8 cellular contexts compared by ENCODE assay signal in the genomic region with DNA sequence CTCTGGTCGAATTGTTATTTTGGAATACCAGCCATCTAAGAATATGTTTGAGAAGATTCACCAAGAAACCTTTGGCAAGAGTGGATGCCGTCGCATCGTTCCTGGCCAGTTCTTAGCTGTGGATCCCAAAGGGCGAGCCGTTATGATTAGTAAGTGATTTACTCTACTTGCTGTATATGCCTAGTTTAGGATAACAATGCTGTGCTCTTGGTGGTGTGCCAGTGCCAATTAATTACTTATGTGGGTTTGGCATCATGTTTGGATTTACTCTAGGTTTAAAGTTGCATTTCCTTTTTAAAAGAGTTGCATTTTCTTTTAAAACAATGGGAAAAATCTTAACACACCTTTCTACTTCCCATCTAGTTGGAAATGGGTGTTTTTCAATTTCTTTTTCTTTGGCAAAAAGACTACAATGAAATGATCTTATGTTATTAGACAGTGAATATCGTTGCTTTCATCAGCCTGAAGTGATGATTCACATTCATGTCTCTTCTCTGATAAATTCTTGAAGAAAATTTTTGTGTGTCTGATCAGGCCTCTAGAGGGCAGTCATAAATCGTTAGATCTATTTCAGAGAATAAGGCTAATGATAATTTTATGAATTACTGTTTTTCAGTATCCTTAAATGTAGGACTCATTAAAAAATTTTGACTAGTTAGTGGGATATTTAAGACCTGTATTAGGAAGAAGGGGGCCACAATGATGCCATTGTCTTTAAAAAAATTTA. TPM values are rescaled to one million over a fixed set of nuclear protein-coding genes. Genes with fewer than 3 reads are reported as not detected.
DNase-seq lines count a peak whose midpoint lies in the region; ATAC-seq, FAIRE-seq and TF ChIP-seq lines count a peak whose summit lies in the region.

No MANE protein-coding gene starts in this region.

- H3K4me2 ChIP-seq in GM12878 (ENCODE audit: control insufficient read depth, insufficient read depth) (no peak overlapping the region; the same call in none of the 2 replicates), HepG2 (ENCODE audit: low read depth, low read length) (no peak overlapping the region; the same call in 1 of the 2 replicates)

- DNase-seq in activated CD4-positive, alpha-beta T cell treated with anti-CD3 and anti-CD28 coated beads, Interleukin-2, amount 10 ng/mL, durations not matched to agents 24 days and 14 days = peak; percentile 63
- no peak for DNase-seq in activated CD4-positive, alpha-beta T cell treated with anti-CD3 and anti-CD28 coated beads for 1 hour
- peak; percentile 75 for DNase-seq in NAMALWA (ENCODE audit: low spot score)
- no peak for DNase-seq in GM12878 (ENCODE audit: low read depth, low spot score)
- DNase-seq in HepG2 (ENCODE audit: low spot score) = peak; percentile 36
- no peak for DNase-seq in activated effector memory CD4-positive, alpha-beta T cell treated with Interleukin-2 at 50 U/mL for 16 hours

- H3K27me3 ChIP-seq in GM12878 (replicated peaks in 1 of 2; ENCODE audit: control insufficient read depth in 2 of 2, insufficient read depth in 2 of 2, low read length in 1 of 2) = no peaks in the 10 kb centered on the region
- H3K27me3 ChIP-seq in HepG2 (ENCODE audit: control insufficient read depth in 1 of 2, insufficient read depth in 2 of 2, low read length in 2 of 2) = peaks cover 0 to 1% of the 10 kb centered on the region in 2 experiments; a peak in 1 of 5 replicates

- H2AFZ ChIP-seq in GM12878 (ENCODE audit: control insufficient read depth, low read depth, low read length) (no peak overlapping the region), HepG2 (ENCODE audit: low read length) (no peak overlapping the region)

- no peaks in the 10 kb centered on the region for H3K9me3 Mint-ChIP-seq in activated CD4-positive, alpha-beta T cell treated with anti-CD3 and anti-CD28 coated beads, Interleukin-2, amount 10 ng/mL, durations not matched to agents 24 days and 14 days

- H3K27ac ChIP-seq in GM12878 (ENCODE audit: control insufficient read depth, insufficient read depth) = no peak overlapping the region
- no peak overlapping the region for H3K27ac ChIP-seq in HepG2 (ENCODE audit: extremely low read length, insufficient read depth, low read length)

- no peaks in the 10 kb centered on the region for H3K9me3 ChIP-seq in GM12878 (replicated peaks; ENCODE audit: control insufficient read depth, insufficient read depth, low read length)
- H3K9me3 ChIP-seq in HepG2 (ENCODE audit: low read length) = no peaks in the 10 kb centered on the region

- 64% methylated on average over 8 of the region's 8 CpGs for WGBS in GM12878 (ENCODE audit: insufficient coverage, insufficient replicate concordance, low lambda C conversion rate, missing lambda C conversion rate)
- WGBS in HepG2 (ENCODE audit: low lambda C conversion rate) = 89% methylated on average over 8 of the region's 8 CpGs

- peak; percentile 24; the same call in 1 of the 2 replicates for TF ChIP-seq RAD21 in GM12878 (IDR thresholded peaks at IDR 0.05; ENCODE audit: insufficient read depth, low read depth, low read length)
- no peak for TF ChIP-seq RAD21 in HepG2 (CRISPR knock-in tag; IDR thresholded peaks at IDR 0.05)

- H3K79me2 ChIP-seq in GM12878 (ENCODE audit: control insufficient read depth, insufficient read depth, low read length) (peaks cover 74% of the 10 kb centered on the region), HepG2 (ENCODE audit: insufficient read depth, low read length) (peaks cover 77% of the 10 kb centered on the region)

- SMC1A ChIA-PET in GM12878 (lab: Charles Lee; ENCODE audit: uncharacterized antibody, unreplicated experiment) = no interaction called here

- H4K20me1 ChIP-seq in GM12878 (ENCODE audit: control insufficient read depth, insufficient read depth) (peaks cover 12% of the 10 kb centered on the region), HepG2 (ENCODE audit: insufficient read depth, low read length) (peaks cover 67% of the 10 kb centered on the region)

- intact Hi-C loops in activated CD4-positive, alpha-beta T cell treated with anti-CD3 and anti-CD28 coated beads, Interleukin-2, amount 10 ng/mL, durations not matched to agents 24 days and 14 days (cut with micrococcal nuclease) = loop anchor here (5.0 to 10.0 kb wide), 2 partner anchors 43 to 274 kb away; a partner anchor contains a TSS
- intact Hi-C loops in GM12878 (cut with micrococcal nuclease; ENCODE audit: unreplicated experiment) = loop anchor here (2.0 kb wide), 1 partner anchor 148 kb away; no protein-coding TSS in a partner anchor
- intact Hi-C loops in HepG2 (cut with micrococcal nuclease; ENCODE audit: unreplicated experiment) = no loop called here

- peaks cover 18 to 45% of the 10 kb centered on the region in 2 experiments for H3K36me3 ChIP-seq in GM12878 (ENCODE audit: control insufficient read depth in 2 of 2, insufficient read depth in 2 of 2, low read length in 1 of 2)
- peaks cover 35 to 71% of the 10 kb centered on the region in 2 experiments for H3K36me3 ChIP-seq in HepG2 (replicated peaks in 1 of 2; ENCODE audit: control insufficient read depth in 1 of 2, insufficient read depth in 2 of 2, low read length in 2 of 2)

- TF ChIP-seq POLR2A in GM12878 (IDR thresholded peaks at IDR 0.05; ENCODE audit: low read depth, low read length) = no peak
- no peak for TF ChIP-seq POLR2A in HepG2 (IDR thresholded peaks at IDR 0.05; ENCODE audit: insufficient read depth in 1 of 2, low read depth in 2 of 2, low read length in 2 of 2)

- RAD21 ChIA-PET in GM12878 (lab: Charles Lee; ENCODE audit: unreplicated experiment) = interaction anchor here (1.3 kb wide), 1 partner anchor 46 kb away, joined by 3 read pairs; no protein-coding TSS in a partner anchor

- TF ChIP-seq CTCF in GM12878 (IDR thresholded peaks at IDR 0.05 in 2 of 3, conservative IDR thresholded peaks at IDR 0.05 in 1 of 3; ENCODE audit: control insufficient read depth in 2 of 3, extremely low read depth in 1 of 3, insufficient read depth in 1 of 3, low read depth in 3 of 3, low read length in 3 of 3) = peak; percentile 36 to 44 (median 42); a peak in 5 of 6 replicates
- TF ChIP-seq CTCF in HepG2 (CRISPR knock-in tag; IDR thresholded peaks at IDR 0.05) = peak; percentile 35

- H3K4me3 ChIP-seq in GM12878 = peak overlapping the region; percentile 43
- no peak overlapping the region for H3K4me3 ChIP-seq in HepG2 (replicated peaks in 1 of 3; ENCODE audit: insufficient read depth in 1 of 3, low read depth in 2 of 3, low read length in 3 of 3)

- CTCF ChIA-PET in GM12878 (lab: Yijun Ruan, JAX) (interaction anchor here (1.0 to 2.7 kb wide), 5 partner anchors 20 to 242 kb away, joined by 3 to 7 read pairs (median 3); no protein-coding TSS in a partner anchor), HepG2 (lab: Yijun Ruan, JAX; ENCODE audit: low intra/inter-chr PET ratio, low total read pairs) (interaction anchor here (1.7 kb wide), 1 partner anchor 125 kb away, joined by 7 read pairs; no protein-coding TSS in a partner anchor)

- TF ChIP-seq EP300 in GM12878 (IDR thresholded peaks at IDR 0.05; ENCODE audit: borderline replicate concordance in 1 of 2, control insufficient read depth in 1 of 2, low read depth in 2 of 2, low read length in 2 of 2) (no peak), HepG2 (IDR thresholded peaks at IDR 0.05; ENCODE audit: low read depth in 2 of 2, low read length in 2 of 2) (no peak), HepG2 (CRISPR knock-in tag; IDR thresholded peaks at IDR 0.05; ENCODE audit: borderline replicate concordance) (no peak)

- peaks cover 42% of the 10 kb centered on the region for H3K4me1 Mint-ChIP-seq in activated CD4-positive, alpha-beta T cell treated with anti-CD3 and anti-CD28 coated beads, Interleukin-2, amount 10 ng/mL, durations not matched to agents 24 days and 14 days

- ATAC-seq in GM12878 (peak; percentile 34), HepG2 (no peak), HG02678 (IDR thresholded peaks at IDR 0.05; ENCODE audit: unreplicated experiment) (no peak), GM21576 (IDR thresholded peaks at IDR 0.05; ENCODE audit: unreplicated experiment) (no peak)

- BruUV-seq in GM12878 (replicated peaks; lab: Mats Ljungman, UMichigan) (no TSS peak), HepG2 (replicated peaks; lab: Mats Ljungman, UMichigan) (no TSS peak)

- peaks cover 78% of the 10 kb centered on the region for H3K36me3 Mint-ChIP-seq in activated CD4-positive, alpha-beta T cell treated with anti-CD3 and anti-CD28 coated beads, Interleukin-2, amount 10 ng/mL, durations not matched to agents 24 days and 14 days (ENCODE audit: low read depth)

- H3K4me1 ChIP-seq in GM12878 (ENCODE audit: control insufficient read depth, insufficient read depth, low read length) = peaks cover 5% of the 10 kb centered on the region; the same call in 1 of the 2 replicates
- peaks cover 43% of the 10 kb centered on the region for H3K4me1 ChIP-seq in HepG2 (ENCODE audit: insufficient read depth, low read length)

- in situ Hi-C loops in GM12878 (cut with MboI) (no loop called here), HepG2 (cut with HindIII; ENCODE audit: extremely low pct_ligation_motif_present, low pct_unique_long_range_greater_than_20kb) (no loop called here)

- no peaks in the 10 kb centered on the region for H3K27me3 Mint-ChIP-seq in activated CD4-positive, alpha-beta T cell treated with anti-CD3 and anti-CD28 coated beads, Interleukin-2, amount 10 ng/mL, durations not matched to agents 24 days and 14 days

- FAIRE-seq in GM12878 (lab: Jason Lieb, UNC) (no peak), HepG2 (lab: Jason Lieb, UNC) (no peak)

- H3K27ac Mint-ChIP-seq in activated CD4-positive, alpha-beta T cell treated with anti-CD3 and anti-CD28 coated beads, Interleukin-2, amount 10 ng/mL, durations not matched to agents 24 days and 14 days = no peak overlapping the region

- POLR2A ChIA-PET in GM12878 (lab: Charles Lee) = no interaction called here
- POLR2A ChIA-PET in HepG2 (lab: Yijun Ruan, JAX) = no interaction called here

- H3K9ac ChIP-seq in GM12878 (ENCODE audit: control insufficient read depth, insufficient read depth, low read length) (no peak overlapping the region), HepG2 (ENCODE audit: insufficient read depth, low read depth, low read length) (no peak overlapping the region)

- peak overlapping the region; percentile 60 for H3K4me3 Mint-ChIP-seq in activated CD4-positive, alpha-beta T cell treated with anti-CD3 and anti-CD28 coated beads, Interleukin-2, amount 10 ng/mL, durations not matched to agents 24 days and 14 days

RNA-seq across cellular contexts. Expression of a gene that starts 5.6 kb away (rescaled TPM):
- 621 and 622 TPM in 2 replicates for total RNA-seq in activated CD4-positive, alpha-beta T cell treated with anti-CD3 and anti-CD28 coated beads, Interleukin-2, amount 10 ng/mL, durations not matched to agents 24 days and 14 days
- 407 and 417 TPM in 2 replicates for total RNA-seq in GM12878 (2013; cell fraction: nucleolus; rRNA removed)
- total RNA-seq in GM12878 (2014; rRNA removed) = 200 and 224 TPM in 2 replicates
- total RNA-seq in GM12878 (2014; rRNA removed; fragmentation: Illumina TruSeq; extraction: Trizol) = 172 and 195 TPM in 2 replicates
- total RNA-seq in GM12878 (2021) = 416 and 453 TPM in 2 replicates
- polyA plus RNA-seq in GM12878 (2011; ENCODE audit: low read depth) = 99.3 TPM
- 102 and 184 TPM in 2 replicates for polyA plus RNA-seq in GM12878 (2011; rRNA removed)
- polyA plus RNA-seq in GM12878 (2011; cell fraction: cytosol; rRNA removed) = 202 and 266 TPM in 2 replicates
- 229 and 324 TPM in 2 replicates for polyA plus RNA-seq in GM12878 (2011; cell fraction: nucleus; rRNA removed)
- 132 and 162 TPM in 2 replicates for polyA plus RNA-seq in GM12878 (2012)
- polyA plus RNA-seq in GM12878 (2014; fragmentation: Illumina TruSeq; extraction: Trizol) = 349 and 362 TPM in 2 replicates
- polyA plus RNA-seq in GM12878 (2014; fragmentation: Nextera tagmentation; extraction: Ambion mirVana) = 100 to 1,000 TPM; 151 to 206 TPM
- polyA plus RNA-seq in GM12878 (2014; rRNA removed) = 134 and 139 TPM in 2 replicates
- 100 to 1,000 TPM; 431 to 432 TPM for polyA plus RNA-seq in GM12878 (2016; fragmentation: Nextera tagmentation; extraction: Ambion mirVana)
- 255 and 285 TPM in 2 replicates for polyA minus RNA-seq in GM12878 (2011; rRNA and poly(A)+ RNA removed)
- polyA minus RNA-seq in GM12878 (2011; cell fraction: cytosol; rRNA and poly(A)+ RNA removed) = 86.7 and 146 TPM in 2 replicates
- polyA minus RNA-seq in GM12878 (2011; cell fraction: nucleus; rRNA and poly(A)+ RNA removed) = 82.1 and 153 TPM in 2 replicates
- 500 and 817 TPM in 2 replicates for total RNA-seq in HepG2 (2016; rRNA removed; fragmentation: Illumina TruSeq; extraction: Trizol)
- 52.3 and 54.5 TPM in 2 replicates for total RNA-seq in HepG2 (2016; cell fraction: cytosol; rRNA removed; fragmentation: Illumina TruSeq; extraction: Trizol; ENCODE audit: low read depth)
- total RNA-seq in HepG2 (2016; cell fraction: insoluble cytoplasmic fraction; rRNA removed; fragmentation: Illumina TruSeq; extraction: Trizol) = 484 and 682 TPM in 2 replicates
- total RNA-seq in HepG2 (2016; cell fraction: membrane; rRNA removed; fragmentation: Illumina TruSeq; extraction: Trizol) = 138 and 170 TPM in 2 replicates
- total RNA-seq in HepG2 (2016; cell fraction: nucleus; rRNA removed; fragmentation: Illumina TruSeq; extraction: Trizol) = 336 and 347 TPM in 2 replicates
- polyA plus RNA-seq in HepG2 (2011; rRNA removed) = 140 and 157 TPM in 2 replicates
- polyA plus RNA-seq in HepG2 (2011; cell fraction: cytosol; rRNA removed) = 134 and 147 TPM in 2 replicates
- 150 and 189 TPM in 2 replicates for polyA plus RNA-seq in HepG2 (2011; cell fraction: nucleus; rRNA removed)
- polyA plus RNA-seq in HepG2 (2012) = 211 and 269 TPM in 2 replicates
- 31.7 and 36.7 TPM in 2 replicates for polyA plus RNA-seq in HepG2 (2016; cell fraction: cytosol; fragmentation: Illumina TruSeq; extraction: Trizol; ENCODE audit: low read depth)
- 551 and 651 TPM in 2 replicates for polyA plus RNA-seq in HepG2 (2016; cell fraction: insoluble cytoplasmic fraction; fragmentation: Illumina TruSeq; extraction: Trizol; ENCODE audit: low read depth)
- 103 and 131 TPM in 2 replicates for polyA plus RNA-seq in HepG2 (2016; cell fraction: membrane; fragmentation: Illumina TruSeq; extraction: Trizol; ENCODE audit: low read depth)
- polyA plus RNA-seq in HepG2 (2016; cell fraction: nucleus; fragmentation: Illumina TruSeq; extraction: Trizol; ENCODE audit: insufficient read depth, low read depth) = 452 and 475 TPM in 2 replicates
- polyA minus RNA-seq in HepG2 (2011; rRNA and poly(A)+ RNA removed; ENCODE audit: low replicate concordance) = 774 and 825 TPM in 2 replicates
- 152 and 162 TPM in 2 replicates for polyA minus RNA-seq in HepG2 (2011; cell fraction: cytosol; rRNA and poly(A)+ RNA removed)
- 238 and 284 TPM in 2 replicates for polyA minus RNA-seq in HepG2 (2011; cell fraction: nucleus; rRNA and poly(A)+ RNA removed)

RNA-seq across cellular contexts. Expression of a gene that starts 5.9 kb away (rescaled TPM):
- total RNA-seq in activated CD4-positive, alpha-beta T cell treated with anti-CD3 and anti-CD28 coated beads, Interleukin-2, amount 10 ng/mL, durations not matched to agents 24 days and 14 days = 38.3 and 42.1 TPM in 2 replicates
- total RNA-seq in GM12878 (2013; cell fraction: nucleolus; rRNA removed) = 66.9 and 75.2 TPM in 2 replicates
- total RNA-seq in GM12878 (2014; rRNA removed) (32.0 and 33.9 TPM in 2 replicates), GM12878 (2014; rRNA removed; fragmentation: Illumina TruSeq; extraction: Trizol) (26.2 and 26.6 TPM in 2 replicates), GM12878 (2021) (39.0 and 51.5 TPM in 2 replicates), HepG2 (2016; rRNA removed; fragmentation: Illumina TruSeq; extraction: Trizol) (73.8 and 85.7 TPM in 2 replicates)
- polyA plus RNA-seq in GM12878 (2011; ENCODE audit: low read depth) = 21.7 TPM
- polyA plus RNA-seq in GM12878 (2011; rRNA removed) (31.8 and 35.3 TPM in 2 replicates), GM12878 (2014; fragmentation: Illumina TruSeq; extraction: Trizol) (22.3 and 25.0 TPM in 2 replicates), GM12878 (2014; fragmentation: Nextera tagmentation; extraction: Ambion mirVana) (1 to 10 TPM; 7.0 to 8.9 TPM), GM12878 (2014; rRNA removed) (32.0 and 32.2 TPM in 2 replicates), GM12878 (2016; fragmentation: Nextera tagmentation; extraction: Ambion mirVana) (10 to 100 TPM; 56.4 to 57.7 TPM), HepG2 (2011; rRNA removed) (51.1 and 52.7 TPM in 2 replicates)
- polyA plus RNA-seq in GM12878 (2011; cell fraction: cytosol; rRNA removed) = 27.8 and 44.8 TPM in 2 replicates
- 188 and 196 TPM in 2 replicates for polyA plus RNA-seq in GM12878 (2011; cell fraction: nucleus; rRNA removed)
- 34.4 and 39.6 TPM in 2 replicates for polyA plus RNA-seq in GM12878 (2012)
- 33.4 and 37.3 TPM in 2 replicates for polyA minus RNA-seq in GM12878 (2011; rRNA and poly(A)+ RNA removed)
- 11.4 and 12.2 TPM in 2 replicates for polyA minus RNA-seq in GM12878 (2011; cell fraction: cytosol; rRNA and poly(A)+ RNA removed)
- 15.8 and 18.8 TPM in 2 replicates for polyA minus RNA-seq in GM12878 (2011; cell fraction: nucleus; rRNA and poly(A)+ RNA removed)
- 9.8 and 10.8 TPM in 2 replicates for total RNA-seq in HepG2 (2016; cell fraction: cytosol; rRNA removed; fragmentation: Illumina TruSeq; extraction: Trizol; ENCODE audit: low read depth)
- total RNA-seq in HepG2 (2016; cell fraction: insoluble cytoplasmic fraction; rRNA removed; fragmentation: Illumina TruSeq; extraction: Trizol) = 73.6 and 85.8 TPM in 2 replicates
- total RNA-seq in HepG2 (2016; cell fraction: membrane; rRNA removed; fragmentation: Illumina TruSeq; extraction: Trizol) = 16.2 and 17.5 TPM in 2 replicates
- 47.2 and 51.5 TPM in 2 replicates for total RNA-seq in HepG2 (2016; cell fraction: nucleus; rRNA removed; fragmentation: Illumina TruSeq; extraction: Trizol)
- 40.4 and 61.2 TPM in 2 replicates for polyA plus RNA-seq in HepG2 (2011; cell fraction: cytosol; rRNA removed)
- 138 and 141 TPM in 2 replicates for polyA plus RNA-seq in HepG2 (2011; cell fraction: nucleus; rRNA removed)
- polyA plus RNA-seq in HepG2 (2012) = 38.9 and 41.3 TPM in 2 replicates
- 4.5 and 4.8 TPM in 2 replicates for polyA plus RNA-seq in HepG2 (2016; cell fraction: cytosol; fragmentation: Illumina TruSeq; extraction: Trizol; ENCODE audit: low read depth)
- polyA plus RNA-seq in HepG2 (2016; cell fraction: insoluble cytoplasmic fraction; fragmentation: Illumina TruSeq; extraction: Trizol; ENCODE audit: low read depth) = 53.2 and 57.0 TPM in 2 replicates
- polyA plus RNA-seq in HepG2 (2016; cell fraction: membrane; fragmentation: Illumina TruSeq; extraction: Trizol; ENCODE audit: low read depth) = 5.8 and 7.8 TPM in 2 replicates
- polyA plus RNA-seq in HepG2 (2016; cell fraction: nucleus; fragmentation: Illumina TruSeq; extraction: Trizol; ENCODE audit: insufficient read depth, low read depth) = 75.3 and 76.0 TPM in 2 replicates
- 62.6 and 88.2 TPM in 2 replicates for polyA minus RNA-seq in HepG2 (2011; rRNA and poly(A)+ RNA removed; ENCODE audit: low replicate concordance)
- polyA minus RNA-seq in HepG2 (2011; cell fraction: cytosol; rRNA and poly(A)+ RNA removed) = 21.7 and 23.0 TPM in 2 replicates
- polyA minus RNA-seq in HepG2 (2011; cell fraction: nucleus; rRNA and poly(A)+ RNA removed) = 43.4 and 56.8 TPM in 2 replicates

Comparison
In these comparisons a context has a peak if more than half of its experiments do, and no peak if none do; other contexts are left out.
1. DNase-seq: peak in activated CD4-positive, alpha-beta T cell treated with anti-CD3 and anti-CD28 coated beads, Interleukin-2, amount 10 ng/mL, durations not matched to agents 24 days and 14 days (single experiment), NAMALWA (single experiment) and HepG2 (single experiment); none in activated CD4-positive, alpha-beta T cell treated with anti-CD3 and anti-CD28 coated beads for 1 hour (single experiment), GM12878 (single experiment) and activated effector memory CD4-positive, alpha-beta T cell treated with Interleukin-2 at 50 U/mL for 16 hours (single experiment).